In genomic region chr2:96819101-96819875, GRCh38 we compare ENCODE assay signal across 1 cellular context.
TF ChIP-seq lines count a peak whose summit lies in the region.

No MANE protein-coding gene starts in this region.

TF ChIP-seq in GM12878, 131 proteins besides CTCF, POLR2A, EP300 and RAD21:
- no peak for TF ChIP-seq ATF7 (IDR thresholded peaks at IDR 0.05; ENCODE audit: low read depth)
- TF ChIP-seq, protein P1, sequence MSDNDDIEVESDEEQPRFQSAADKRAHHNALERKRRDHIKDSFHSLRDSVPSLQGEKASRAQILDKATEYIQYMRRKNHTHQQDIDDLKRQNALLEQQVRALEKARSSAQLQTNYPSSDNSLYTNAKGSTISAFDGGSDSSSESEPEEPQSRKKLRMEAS (IDR thresholded peaks at IDR 0.05; ENCODE audit: low read depth, low read length) = no peak
